In the genomic region with DNA sequence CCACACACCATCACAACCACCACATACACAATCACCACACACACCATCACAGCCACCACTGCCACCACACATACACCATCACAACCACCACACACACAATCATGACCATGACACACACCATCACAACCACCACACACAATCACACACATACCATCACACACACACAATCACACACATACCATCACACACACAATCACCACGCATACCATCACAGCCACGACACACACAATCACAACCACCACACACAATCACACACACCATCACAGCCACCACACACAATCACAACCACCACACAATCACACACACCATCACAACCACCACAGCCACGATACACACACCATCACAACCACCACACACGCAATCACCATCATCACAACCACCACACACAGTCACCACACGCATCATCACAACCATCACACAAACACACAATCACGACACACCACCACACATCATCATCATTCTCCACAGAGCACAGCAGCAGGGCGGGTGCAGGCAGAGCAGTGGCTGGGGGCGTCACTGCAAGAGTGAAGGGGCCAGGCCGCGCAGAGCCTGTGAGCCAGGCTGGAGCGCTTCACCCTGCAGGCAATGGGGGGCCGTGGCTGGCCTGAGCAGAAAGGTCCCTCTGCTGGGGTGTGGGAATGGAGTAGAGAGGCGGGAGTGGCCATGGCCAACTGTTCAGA, we compare ENCODE assay signal across 25 cellular contexts. TPM values are rescaled to one million over a fixed set of nuclear protein-coding genes. Genes with fewer than 3 reads are reported as not detected.
"Had no signal": no experiment of that assay in that cellular context is flagged by ENCODE, and none has a peak within 500 bp of the region (broad histone marks: within the 10 kb centered on the region; RNA-seq: fewer than 3 reads in every experiment).

No MANE protein-coding gene starts in this region.

- DNase-seq: activated CD4-positive, alpha-beta memory T cell treated with anti-CD3 and anti-CD28 coated beads for 36 hours; activated CD4-positive, alpha-beta T cell treated with anti-CD3 and anti-CD28 coated beads for 4 hours; activated CD4-positive, CD25-positive, alpha-beta regulatory T cell; activated effector memory CD4-positive, alpha-beta T cell treated with Interleukin-2 at 50 U/mL for 16 hours; activated naive CD4-positive, alpha-beta T cell treated with anti-CD3 and anti-CD28 coated beads, Interleukin-2, amount 10 ng/mL, durations not matched to agents 7 days and 5 days; activated naive CD8-positive, alpha-beta T cell treated with anti-CD3 and anti-CD28 coated beads, Interleukin-2, amount 50 U/mL, for 24 hours; activated T-cell treated with anti-CD3 and anti-CD28 coated beads, Interleukin-2, amount 50 U/mL, for 72 hours; body of pancreas; caudate nucleus; effector memory CD4-positive, alpha-beta T cell; foreskin keratinocyte; naive B cell; occipital lobe; small intestine; stimulated activated CD4-positive, alpha-beta T cell treated with anti-CD3 and anti-CD28 coated beads, Interleukin-15, amount 100 ng/mL, for 24 hours; T1000; transverse colon had no signal

- ATAC-seq: activated naive CD8-positive, alpha-beta T cell treated with anti-CD3 and anti-CD28 coated beads, Interleukin-2, amount 50 U/mL, for 24 hours; activated T-cell treated with anti-CD3 and anti-CD28 coated beads, Interleukin-2, amount 50 U/mL, for 72 hours; body of pancreas; foreskin keratinocyte; sciatic nerve; stimulated activated memory B cell treated with anti-CD40 and anti-IgM and Interleukin-4, amounts not matched to agents 10 μg/mL and 1 μg/mL and 100 μg/mL, for 72 hours had no signal

- H3K36me3 ChIP-seq: transverse colon had no signal

- H3K27me3 ChIP-seq: body of pancreas, transverse colon had no signal

- H3K27ac ChIP-seq: foreskin keratinocyte, transverse colon had no signal

- H3K9me3 ChIP-seq: body of pancreas, transverse colon had no signal

- FAIRE-seq: keratinocyte, small intestine had no signal

- H3K4me1 ChIP-seq: foreskin keratinocyte had no signal

- H3K4me3 ChIP-seq: body of pancreas had no signal

RNA-seq across cellular contexts. Expression of a gene that starts 32.6 kb away (rescaled TPM):
- total RNA-seq: activated CD4-positive, alpha-beta memory T cell treated with anti-CD3 and anti-CD28 coated beads for 36 hours; activated T-cell treated with anti-CD3 and anti-CD28 coated beads, Interleukin-2, amount 50 U/mL, for 72 hours; body of pancreas; foreskin keratinocyte; glomerular endothelial cell; mucosa of gallbladder; occipital lobe; T-helper 1 cell treated with Interleukin-12 subunit alpha and Interleukin-12 subunit beta and Interleukin-4 antibody, amounts not matched to agents 30 ng/mL and 1 ng/mL, for 36 hours; temporal lobe had no signal
- polyA plus RNA-seq: foreskin keratinocyte, keratinocyte, neural cell had no signal
